1 cellular context compared by ENCODE assay signal in genomic region chr17:44008205-44008909, GRCh38.
TF ChIP-seq lines count a peak whose summit lies in the region.

No MANE protein-coding gene starts in this region.

TF ChIP-seq in GM12878, 131 proteins besides CTCF, POLR2A, EP300 and RAD21:
- TF ChIP-seq ZNF24 (IDR thresholded peaks at IDR 0.05) (no peak), SPI1 (IDR thresholded peaks at IDR 0.05; ENCODE audit: borderline replicate concordance, insufficient read depth, low read depth, low read length) (no peak), ZSCAN29 (IDR thresholded peaks at IDR 0.05) (no peak), EZH2 (IDR thresholded peaks at IDR 0.05; ENCODE audit: borderline replicate concordance, control insufficient read depth, low read depth, low read length) (no peak), CUX1 (IDR thresholded peaks at IDR 0.05; ENCODE audit: insufficient replicate concordance, low read depth, low read length) (no peak)
